12 cellular contexts compared by ENCODE assay signal in the genomic region with DNA sequence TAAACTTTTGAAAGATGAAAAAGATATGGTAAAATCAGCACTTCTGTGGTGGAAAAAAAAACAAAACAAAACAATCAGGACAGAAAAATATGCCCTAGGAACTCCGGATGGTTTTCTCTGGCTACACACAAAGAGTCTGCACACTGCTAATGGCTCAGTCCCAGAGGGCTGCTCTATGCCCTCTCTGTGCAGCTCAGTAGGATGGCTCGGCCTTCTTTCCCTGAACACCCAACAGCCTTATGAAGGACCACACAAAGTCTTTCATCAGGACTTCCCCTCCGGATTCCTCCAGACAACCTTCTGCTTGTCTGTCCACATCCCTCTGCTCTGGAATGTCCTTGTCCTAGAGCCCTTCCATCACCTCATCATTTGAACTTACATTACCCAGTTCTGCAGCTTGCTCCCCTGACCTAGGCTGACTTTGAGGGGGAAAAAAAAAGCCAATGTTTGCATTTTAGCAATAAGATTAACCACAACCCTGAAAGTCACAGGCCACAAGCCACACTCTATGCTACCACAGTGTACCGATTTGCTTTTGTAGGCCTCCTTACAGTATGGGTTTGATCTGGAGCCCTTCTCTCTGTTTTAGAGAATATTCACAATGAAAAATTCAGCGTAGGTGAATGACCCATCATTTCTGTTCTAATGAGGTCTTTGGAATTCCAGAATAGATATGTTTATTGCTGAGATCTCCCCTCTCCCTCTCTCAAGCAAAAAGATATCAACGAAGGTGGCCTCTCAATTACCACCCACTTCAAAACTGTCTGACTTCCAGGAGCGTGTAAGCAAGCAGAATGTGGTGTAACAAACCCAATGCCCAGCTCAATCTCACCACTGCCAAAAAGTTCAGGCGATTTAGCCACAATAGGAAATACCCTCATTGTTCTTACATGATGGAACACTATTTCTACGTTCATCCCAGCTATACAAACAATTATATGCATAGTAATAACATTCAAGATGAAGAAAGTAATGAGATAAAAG.
A peak's percentile ranks its signal among the peaks of the same experiment; 100 is the strongest.
DNase-seq lines count a peak whose midpoint lies in the region; ATAC-seq and TF ChIP-seq lines count a peak whose summit lies in the region.
"Had no signal": no experiment of that assay in that cellular context is flagged by ENCODE, and none has a peak within 500 bp of the region (broad histone marks: within the 10 kb centered on the region; RNA-seq: fewer than 3 reads in every experiment).

No MANE protein-coding gene starts in this region.

- DNase-seq in SIG-M5 treated with dmso at 0.1 percent for 504 hours (lab: John Stamatoyannopoulos, UW; ENCODE audit: unreplicated experiment) = peak; percentile 0
- DNase-seq in SIG-M5 (lab: John Stamatoyannopoulos, UW) = no peak
- peak in 1 of 9 donors; percentile 33 for DNase-seq in naive thymus-derived CD4-positive, alpha-beta T cell
- DNase-seq in H9 = no peak
- no peak for DNase-seq in NCI-H1092 (lab: John Stamatoyannopoulos, UW)
- no peak for DNase-seq in DMS153 (lab: John Stamatoyannopoulos, UW)
- DNase-seq: GDM1, hippocampal formation, NCI-H446 treated with DMSO at 0.1 percent for 48 hours had no signal

- H3K79me1 ChIP-seq in H9 (ENCODE audit: insufficient read depth, low read depth, low read length, poor library complexity, severe bottlenecking) = no peaks in the 10 kb centered on the region

- no CpG with 5 or more reads among the region's 9 CpGs for WGBS in H9 (ENCODE audit: extremely low coverage, insufficient read length, low lambda C conversion rate)

- H3K27ac Mint-ChIP-seq in naive thymus-derived CD4-positive, alpha-beta T cell = peak overlapping the region in 1 of 9 donors; percentile 10
- H3K27ac Mint-ChIP-seq in H9 = no peak overlapping the region; a peak in 2 of 7 replicates

- no peak overlapping the region for H2AK5ac ChIP-seq in H9 (ENCODE audit: insufficient read length, low read length)

- no peak overlapping the region for H3K4me3 ChIP-seq in naive thymus-derived CD4-positive, alpha-beta T cell (ENCODE audit: low read length)

- no peak overlapping the region for H3K14ac ChIP-seq in H9 (ENCODE audit: insufficient read depth, low read length)

- CTCF ChIA-PET in naive thymus-derived CD4-positive, alpha-beta T cell (lab: Charles Lee) = no interaction called here

- no peak overlapping the region for H2AFZ ChIP-seq in H9 (ENCODE audit: low read length)

- no peak overlapping the region for H2BK12ac ChIP-seq in H9 (ENCODE audit: insufficient read length, low read depth, low read length)

- H4K8ac ChIP-seq in H9 (replicated peaks; ENCODE audit: insufficient read length, low read depth, low read length) = no peak overlapping the region

- H3T11ph ChIP-seq in H9 (ENCODE audit: low read length) = no peak overlapping the region

- H3K18ac ChIP-seq in H9 (ENCODE audit: insufficient read length, low read depth, low read length) = no peak overlapping the region

- H4K20me1 ChIP-seq in H9 (ENCODE audit: control insufficient read depth, insufficient read depth, insufficient read length) = no peaks in the 10 kb centered on the region

- no peak overlapping the region for H3K56ac ChIP-seq in H9 (ENCODE audit: insufficient read length, low read depth, low read length)

- H3K4ac ChIP-seq in H9 (ENCODE audit: low read depth, low read length) = no peak overlapping the region

- no peaks in the 10 kb centered on the region for H3K79me2 ChIP-seq in H9 (ENCODE audit: insufficient read depth, low read length)

- H3K4me3 Mint-ChIP-seq in naive thymus-derived CD4-positive, alpha-beta T cell = peak overlapping the region in 3 of 10 donors; percentile 18 to 69 (median 39)
- no peak overlapping the region for H3K4me3 Mint-ChIP-seq in H9

- intact Hi-C loops in naive thymus-derived CD4-positive, alpha-beta T cell (cut with micrococcal nuclease) = loop anchor here in 1 of 2 donors (5.0 kb wide), 1 partner anchor 39 kb away; no protein-coding TSS in a partner anchor

- H3K27ac ChIP-seq in naive thymus-derived CD4-positive, alpha-beta T cell (ENCODE audit: low read depth, low read length) = no peak overlapping the region
- no peak overlapping the region for H3K27ac ChIP-seq in H9 (ENCODE audit: insufficient read length, low read depth, low read length)
- H3K27ac ChIP-seq: HL-60 had no signal

- no peak overlapping the region for H4K91ac ChIP-seq in H9 (ENCODE audit: insufficient read length, low read depth, low read length)

- H3K4me1 Mint-ChIP-seq in naive thymus-derived CD4-positive, alpha-beta T cell = peaks cover 10 to 26% (median 23%) of the 10 kb centered on the region in 7 donors
- no peaks in the 10 kb centered on the region for H3K4me1 Mint-ChIP-seq in H9

- no peak overlapping the region for H2BK20ac ChIP-seq in H9 (ENCODE audit: low read depth, low read length, poor library complexity, severe bottlenecking)

- peaks cover 0 to 3% (median 0%) of the 10 kb centered on the region in 5 donors for H3K27me3 Mint-ChIP-seq in naive thymus-derived CD4-positive, alpha-beta T cell
- H3K27me3 Mint-ChIP-seq in H9 (ENCODE audit: low read depth) = no peaks in the 10 kb centered on the region

- H3K23ac ChIP-seq in H9 (ENCODE audit: insufficient read length, low read depth, low read length) = no peak overlapping the region

- POLR2A ChIA-PET in naive thymus-derived CD4-positive, alpha-beta T cell (lab: Charles Lee) = no interaction called here

- H3K9me3 ChIP-seq in naive thymus-derived CD4-positive, alpha-beta T cell (ENCODE audit: control insufficient read depth in 2 of 3, low read length in 3 of 3) = peaks cover 0 to 12% (median 0%) of the 10 kb centered on the region in 3 experiments
- H3K9me3 ChIP-seq in H9 (ENCODE audit: control insufficient read depth, low read depth, low read length) = no peaks in the 10 kb centered on the region

- H2BK120ac ChIP-seq in H9 (ENCODE audit: low read depth, low read length, poor library complexity, severe bottlenecking) = no peak overlapping the region

- H2BK5ac ChIP-seq in H9 (ENCODE audit: insufficient read length, low read length) = no peak overlapping the region

- no peaks in the 10 kb centered on the region for H3K36me3 ChIP-seq in naive thymus-derived CD4-positive, alpha-beta T cell (ENCODE audit: control insufficient read depth in 2 of 3, insufficient read depth in 3 of 3, low read length in 3 of 3)

- H3K27me3 ChIP-seq in naive thymus-derived CD4-positive, alpha-beta T cell (ENCODE audit: control insufficient read depth in 2 of 2, insufficient read depth in 2 of 2, low read length in 2 of 2) = no peaks in the 10 kb centered on the region
- H3K27me3 ChIP-seq in H9 (ENCODE audit: insufficient read depth, low read length) = no peaks in the 10 kb centered on the region

- H2BK15ac ChIP-seq in H9 (ENCODE audit: low read depth, low read length) = no peak overlapping the region

- no peaks in the 10 kb centered on the region for H3K4me1 ChIP-seq in naive thymus-derived CD4-positive, alpha-beta T cell (ENCODE audit: control insufficient read depth in 2 of 2, insufficient read depth in 2 of 2, low read length in 2 of 2)
- no peaks in the 10 kb centered on the region for H3K4me1 ChIP-seq in H9 (ENCODE audit: insufficient read depth, low read length)

- H3K4me2 ChIP-seq in H9 (ENCODE audit: insufficient read depth, insufficient read length, low read length) = no peak overlapping the region

- H3K9ac ChIP-seq in H9 (ENCODE audit: extremely low read depth, insufficient read length, low read length) = no peak overlapping the region

- no peak for TF ChIP-seq CTCF in H9 (conservative IDR thresholded peaks at IDR 0.05)

- ATAC-seq in GM21526 (IDR thresholded peaks at IDR 0.05; ENCODE audit: low FRiP score, unreplicated experiment) (peak; percentile 88), HG03520 (IDR thresholded peaks at IDR 0.05; ENCODE audit: unreplicated experiment) (peak; percentile 75)
- ATAC-seq in naive thymus-derived CD4-positive, alpha-beta T cell = peak; percentile 29

- no peak overlapping the region for H4K5ac ChIP-seq in H9 (ENCODE audit: insufficient read length, low read depth, low read length)

- H3K36me3 Mint-ChIP-seq in naive thymus-derived CD4-positive, alpha-beta T cell = peaks cover 14 to 48% (median 34%) of the 10 kb centered on the region in 5 donors
- H3K36me3 Mint-ChIP-seq in H9 (ENCODE audit: insufficient read depth in 1 of 3, low read depth in 3 of 3) = peaks cover 0 to 19% (median 0%) of the 10 kb centered on the region in 3 experiments; a peak in 4 of 7 replicates

- H3K9me3 Mint-ChIP-seq in naive thymus-derived CD4-positive, alpha-beta T cell = peaks cover 8 to 62% (median 25%) of the 10 kb centered on the region in 11 donors
- H3K9me3 Mint-ChIP-seq in H9 = peaks cover 9 to 11% of the 10 kb centered on the region in 2 experiments

- H3K23me2 ChIP-seq in H9 (ENCODE audit: insufficient read length, low read depth, low read length, poor library complexity, severe bottlenecking) = no peaks in the 10 kb centered on the region

Comparison
In these comparisons a context has a peak if more than half of its experiments do, and no peak if none do; other contexts are left out.
1. ATAC-seq: peak in every context shown above with its lines; median percentile 88 in GM21526; 75 in HG03520; 29 in naive thymus-derived CD4-positive, alpha-beta T cell.